19 cellular contexts compared by ENCODE assay signal in the genomic region with DNA sequence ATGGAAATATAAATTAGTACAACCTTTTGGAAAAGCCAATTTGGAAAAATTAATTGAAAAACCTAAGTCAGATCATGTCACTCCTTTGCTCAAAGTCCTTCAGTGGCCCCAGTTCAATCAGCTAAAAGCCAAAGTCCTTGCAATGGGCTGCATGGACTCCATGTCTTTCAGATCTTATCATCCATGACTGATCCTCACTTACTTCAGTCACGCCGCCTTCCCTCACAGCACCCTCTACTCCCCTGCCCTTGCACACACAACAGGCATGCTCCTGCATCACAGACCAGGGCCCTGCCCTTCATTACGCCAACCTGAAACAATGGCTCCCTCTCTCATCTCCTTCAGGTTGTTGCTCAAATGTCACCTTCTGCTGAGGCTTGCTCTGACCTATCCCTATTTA. TPM values are rescaled to one million over a fixed set of nuclear protein-coding genes. Genes with fewer than 3 reads are reported as not detected.
"Had no signal": no experiment of that assay in that cellular context is flagged by ENCODE, and none has a peak within 500 bp of the region (broad histone marks: within the 10 kb centered on the region; RNA-seq: fewer than 3 reads in every experiment).

No MANE protein-coding gene starts in this region.

- H3K4me3 Mint-ChIP-seq: activated naive CD8-positive, alpha-beta T cell; endodermal cell; stimulated activated memory B cell treated with anti-CD40 and anti-IgM and Interleukin-4, amounts not matched to agents 10 μg/mL and 1 μg/mL and 100 μg/mL, for 72 hours; T-cell; WTC11 had no signal

- H3K4me1 Mint-ChIP-seq: endodermal cell; stimulated activated memory B cell treated with anti-CD40 and anti-IgM and Interleukin-4, amounts not matched to agents 10 μg/mL and 1 μg/mL and 100 μg/mL, for 72 hours; WTC11 had no signal

- H3K27me3 Mint-ChIP-seq: activated naive CD8-positive, alpha-beta T cell; progenitor cell of endocrine pancreas; stimulated activated memory B cell treated with anti-CD40 and anti-IgM and Interleukin-4, amounts not matched to agents 10 μg/mL and 1 μg/mL and 100 μg/mL, for 72 hours; T-cell had no signal

- ATAC-seq: right cardiac atrium; stimulated activated memory B cell treated with anti-CD40 and anti-IgM and Interleukin-4, amounts not matched to agents 10 μg/mL and 1 μg/mL and 100 μg/mL, for 72 hours; T-cell; WTC11 had no signal

- H3K27ac Mint-ChIP-seq: activated naive CD8-positive, alpha-beta T cell; endodermal cell; progenitor cell of endocrine pancreas; stimulated activated memory B cell treated with anti-CD40 and anti-IgM and Interleukin-4, amounts not matched to agents 10 μg/mL and 1 μg/mL and 100 μg/mL, for 72 hours; WTC11 had no signal

- H3K9me3 ChIP-seq: suprapubic skin, upper lobe of right lung had no signal

- H3K4me3 ChIP-seq: suprapubic skin, upper lobe of right lung had no signal

- H3K27me3 ChIP-seq: brain microvascular endothelial cell, suprapubic skin, upper lobe of right lung had no signal

- H3K27ac ChIP-seq: brain microvascular endothelial cell, suprapubic skin had no signal

- H3K9me3 Mint-ChIP-seq: endodermal cell; stimulated activated memory B cell treated with anti-CD40 and anti-IgM and Interleukin-4, amounts not matched to agents 10 μg/mL and 1 μg/mL and 100 μg/mL, for 72 hours; T-cell; WTC11 had no signal

- DNase-seq: activated CD4-positive, alpha-beta T cell treated with anti-CD3 and anti-CD28 coated beads for 48 hours; activated effector memory CD4-positive, alpha-beta T cell treated with Interleukin-2 at 50 U/mL for 16 hours; activated T-cell treated with anti-CD3 and anti-CD28 coated beads, Interleukin-2, amount 50 U/mL, for 1 hour; amygdala; brain microvascular endothelial cell; dermis blood vessel endothelial cell; endodermal cell; erythroblast; hippocampal formation; nucleus accumbens; right cardiac atrium; T-cell; upper lobe of right lung had no signal

RNA-seq across cellular contexts. Expression of a gene that starts 20.0 kb away (rescaled TPM):
- total RNA-seq: kidney epithelial cell, suprapubic skin, T-cell had no signal
